In the genomic region with DNA sequence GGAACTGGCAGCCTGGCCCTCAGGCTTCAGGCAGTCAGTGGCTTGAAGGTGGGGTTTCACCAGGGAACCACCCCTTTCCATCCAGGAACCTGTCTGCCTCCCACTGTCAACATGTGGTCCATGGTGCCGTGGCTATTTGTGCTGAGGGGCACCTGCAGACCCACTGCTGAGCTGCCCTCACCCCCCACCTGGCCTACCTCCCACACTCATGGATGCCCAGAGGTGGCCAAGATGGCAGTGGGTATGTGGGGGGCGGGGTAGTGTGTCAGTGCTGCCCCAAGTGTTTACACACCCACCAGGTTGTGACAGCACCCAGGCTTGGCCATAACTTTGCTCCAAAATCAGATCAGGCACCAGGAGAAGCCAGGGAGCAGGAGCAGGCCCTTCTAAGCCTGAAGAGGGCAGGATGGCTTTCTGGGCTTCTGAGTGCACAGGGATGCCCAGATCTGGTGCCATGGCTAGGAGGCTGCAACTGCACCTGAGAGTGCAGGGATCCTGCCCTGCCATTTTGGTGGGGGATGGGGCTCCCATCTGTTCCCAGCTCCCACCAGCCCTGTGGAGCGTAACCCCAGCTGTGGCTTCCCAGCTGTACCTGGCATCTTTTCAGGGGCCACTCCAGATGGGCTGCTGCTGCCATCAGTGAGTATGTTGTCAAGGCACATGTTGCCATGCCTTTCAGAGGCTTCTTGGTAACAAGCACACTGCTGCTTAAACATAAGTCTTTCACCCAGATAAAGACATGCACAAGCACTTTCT, we compare ENCODE assay signal across 17 cellular contexts.
"Had no signal": no experiment of that assay in that cellular context is flagged by ENCODE, and none has a peak within 500 bp of the region (broad histone marks: within the 10 kb centered on the region; RNA-seq: fewer than 3 reads in every experiment).

No MANE protein-coding gene starts in this region.

- H3K9me3 ChIP-seq: gastroesophageal sphincter, ovary, uterus had no signal

- ATAC-seq: gastroesophageal sphincter; naive thymus-derived CD4-positive, alpha-beta T cell had no signal

- DNase-seq: cortex of kidney; effector memory CD4-positive, alpha-beta T cell; esophagus squamous epithelium; foreskin fibroblast; glutamatergic neuron; islet precursor cell; left ventricle myocardium inferior; mesendoderm; naive thymus-derived CD4-positive, alpha-beta T cell; ovary; small intestine; stimulated activated CD4-positive, alpha-beta T cell treated with anti-CD3 and anti-CD28 coated beads, Interleukin-2, amount 100 ng/mL, for 48 hours; stimulated activated naive CD4-positive, alpha-beta T cell treated with Interleukin-2 at 50 U/mL for 16 hours; trophoblast cell; uterus had no signal

- H3K27ac ChIP-seq: esophagus squamous epithelium, gastroesophageal sphincter, left ventricle myocardium inferior, ovary, right atrium auricular region, uterus had no signal

- H3K4me1 ChIP-seq: gastroesophageal sphincter, left ventricle myocardium inferior, right atrium auricular region, uterus had no signal

- H3K4me3 ChIP-seq: esophagus squamous epithelium, gastroesophageal sphincter, left ventricle myocardium inferior, ovary, right atrium auricular region, uterus had no signal

- H3K36me3 ChIP-seq: esophagus squamous epithelium, gastroesophageal sphincter, left ventricle myocardium inferior, ovary, right atrium auricular region, uterus had no signal

- H3K27me3 ChIP-seq: esophagus squamous epithelium, gastroesophageal sphincter, ovary, right atrium auricular region, uterus had no signal
